ENCODE assay signal across 29 cellular contexts in the genomic region with DNA sequence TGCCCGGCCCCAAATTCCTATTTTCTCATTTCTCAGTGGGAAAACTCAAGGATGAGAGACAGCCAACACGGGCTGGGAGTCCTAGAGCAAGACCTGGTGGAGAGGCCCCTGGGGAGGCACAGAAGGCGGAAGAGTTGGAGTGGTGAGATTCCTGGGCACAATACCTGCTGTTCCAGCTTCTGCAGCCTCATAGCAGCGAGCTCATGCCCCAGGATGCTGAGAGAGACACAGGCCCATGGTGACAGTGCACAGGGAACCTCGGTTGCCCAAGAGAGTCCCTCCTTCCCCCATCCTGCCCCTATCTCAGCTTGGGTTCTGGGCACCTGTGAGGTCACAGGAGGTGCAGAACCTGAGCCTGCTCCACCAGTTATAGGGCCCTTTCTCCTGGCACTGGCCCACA. TPM values are rescaled to one million over a fixed set of nuclear protein-coding genes. Genes with fewer than 3 reads are reported as not detected.
DNase-seq lines count a peak whose midpoint lies in the region; ATAC-seq and TF ChIP-seq lines count a peak whose summit lies in the region.
"Had no signal": no experiment of that assay in that cellular context is flagged by ENCODE, and none has a peak within 500 bp of the region (broad histone marks: within the 10 kb centered on the region; RNA-seq: fewer than 3 reads in every experiment).

No MANE protein-coding gene starts in this region.

- ATAC-seq in lower lobe of right lung: no peak
- ATAC-seq in HG03521 (IDR thresholded peaks at IDR 0.05; ENCODE audit: unreplicated experiment): no peak
- ATAC-seq: activated CD4-positive, alpha-beta T cell treated with anti-CD3 and anti-CD28 coated beads for 36 hours; gastrocnemius medialis; naive thymus-derived CD8-positive, alpha-beta T cell had no signal

- no peak overlapping the region for H3K9ac ChIP-seq in stomach smooth muscle (ENCODE audit: low read length in 2 of 2)
- H3K9ac ChIP-seq: BLaER1, KMS-11 had no signal

- H3K4me3 ChIP-seq in CD4-positive, alpha-beta memory T cell (ENCODE audit: low read length in 2 of 2): no peak overlapping the region
- H3K4me3 ChIP-seq in lower lobe of right lung (no peak overlapping the region), stomach smooth muscle (ENCODE audit: low read length in 2 of 2) (no peak overlapping the region)
- H3K4me3 ChIP-seq: MG63, skin epidermis had no signal

- peaks cover 10% of the 10 kb centered on the region for H3K27me3 ChIP-seq in CD4-positive, alpha-beta memory T cell (ENCODE audit: insufficient read depth, low read length)
- H3K27me3 ChIP-seq in lower lobe of right lung (ENCODE audit: low read depth) (no peaks in the 10 kb centered on the region), stomach smooth muscle (ENCODE audit: control insufficient read depth in 1 of 2, insufficient read depth in 2 of 2, low read length in 2 of 2) (no peaks in the 10 kb centered on the region)
- H3K27me3 ChIP-seq: breast epithelium, gastrocnemius medialis, MG63 had no signal

- no peaks in the 10 kb centered on the region for H3K36me3 ChIP-seq in CD4-positive, alpha-beta memory T cell (ENCODE audit: insufficient read depth, low read length)
- H3K36me3 ChIP-seq in lower lobe of right lung (no peaks in the 10 kb centered on the region), stomach smooth muscle (ENCODE audit: control insufficient read depth in 2 of 2, insufficient read depth in 2 of 2, low read length in 2 of 2) (peaks cover 0 to 3% of the 10 kb centered on the region in 2 donors)
- H3K36me3 ChIP-seq: breast epithelium, gastrocnemius medialis had no signal

- peaks cover 5 to 13% of the 10 kb centered on the region in 2 donors for H3K36me3 Mint-ChIP-seq in CD4-positive, alpha-beta memory T cell
- peaks cover 5% of the 10 kb centered on the region for H3K36me3 Mint-ChIP-seq in IgD-negative memory B cell
- H3K36me3 Mint-ChIP-seq in activated CD4-positive, alpha-beta memory T cell treated with anti-CD3 and anti-CD28 coated beads, Interleukin-2, amount 10 ng/mL, durations not matched to agents 7 days and 5 days (ENCODE audit: low read depth): peaks cover 16% of the 10 kb centered on the region
- H3K36me3 Mint-ChIP-seq: naive thymus-derived CD8-positive, alpha-beta T cell had no signal

- H3K4me3 Mint-ChIP-seq in CD4-positive, alpha-beta memory T cell: no peak overlapping the region
- H3K4me3 Mint-ChIP-seq in IgD-negative memory B cell: peak overlapping the region in 3 of 4 donors; percentile 51 to 60 (median 58)
- H3K4me3 Mint-ChIP-seq in activated CD4-positive, alpha-beta memory T cell treated with anti-CD3 and anti-CD28 coated beads, Interleukin-2, amount 10 ng/mL, durations not matched to agents 7 days and 5 days: no peak overlapping the region
- H3K4me3 Mint-ChIP-seq: activated CD4-positive, alpha-beta T cell treated with anti-CD3 and anti-CD28 coated beads for 36 hours; activated naive CD8-positive, alpha-beta T cell treated with anti-CD3 and anti-CD28 coated beads for 36 hours had no signal

- POLR2A ChIA-PET in CD4-positive, alpha-beta memory T cell (lab: Charles Lee; ENCODE audit: partially characterized antibody): interaction anchor here (1.0 to 1.8 kb wide), 2 partner anchors 22 to 24 kb away, joined by 3 to 9 read pairs; no protein-coding TSS in a partner anchor
- POLR2A ChIA-PET in activated CD4-positive, alpha-beta memory T cell treated with anti-CD3 and anti-CD28 coated beads, Interleukin-2, amount 10 ng/mL, durations not matched to agents 7 days and 5 days (lab: Charles Lee): interaction anchor here (5.2 kb wide), 1 partner anchor 22 kb away, joined by 43 read pairs; a partner anchor contains a TSS

- no peak for TF ChIP-seq CTCF in lower lobe of right lung (IDR thresholded peaks at IDR 0.05)

- no peaks in the 10 kb centered on the region for H3K9me3 Mint-ChIP-seq in CD4-positive, alpha-beta memory T cell
- no peaks in the 10 kb centered on the region for H3K9me3 Mint-ChIP-seq in IgD-negative memory B cell
- H3K9me3 Mint-ChIP-seq in activated CD4-positive, alpha-beta memory T cell treated with anti-CD3 and anti-CD28 coated beads, Interleukin-2, amount 10 ng/mL, durations not matched to agents 7 days and 5 days: no peaks in the 10 kb centered on the region
- H3K9me3 Mint-ChIP-seq: activated naive CD8-positive, alpha-beta T cell treated with anti-CD3 and anti-CD28 coated beads for 36 hours; naive thymus-derived CD8-positive, alpha-beta T cell; T-helper 2 cell treated with Interferon-gamma antibody and Interleukin-4, amounts not matched to agents 5 μg/mL and 100 μg/mL, for 36 hours had no signal

- no peak for DNase-seq in CD4-positive, alpha-beta memory T cell
- no peak for DNase-seq in lower lobe of right lung
- DNase-seq in activated CD4-positive, alpha-beta memory T cell treated with anti-CD3 and anti-CD28 coated beads, Interleukin-2, amount 10 ng/mL, durations not matched to agents 7 days and 5 days: no peak
- no peak for DNase-seq in activated CD8-positive, alpha-beta memory T cell treated with anti-CD3 and anti-CD28 coated beads for 24 hours
- DNase-seq: activated CD4-positive, alpha-beta T cell treated with anti-CD3 and anti-CD28 coated beads for 36 hours; activated naive CD8-positive, alpha-beta T cell treated with anti-CD3 and anti-CD28 coated beads for 36 hours; activated T-cell treated with anti-CD3 and anti-CD28 coated beads for 4 hours; anterior cingulate cortex; gastrocnemius medialis; kidney glomerular epithelial cell; MG63; naive thymus-derived CD8-positive, alpha-beta T cell; NCI-H1417; NCI-H2081 treated with DMSO at 0.1 percent for 48 hours; NCI-H82; occipital lobe; stimulated activated naive CD4-positive, alpha-beta T cell had no signal

- intact Hi-C loops in CD4-positive, alpha-beta memory T cell (cut with micrococcal nuclease): no loop called here
- intact Hi-C loops in lower lobe of right lung (cut with DNase I): no loop called here

- H3K4me1 ChIP-seq in CD4-positive, alpha-beta memory T cell (ENCODE audit: insufficient read depth, low read length): peaks cover 25% of the 10 kb centered on the region
- H3K4me1 ChIP-seq in lower lobe of right lung (peaks cover 31% of the 10 kb centered on the region), stomach smooth muscle (ENCODE audit: control insufficient read depth, insufficient read depth, low read length) (peaks cover 20% of the 10 kb centered on the region)

- H3K4me1 Mint-ChIP-seq in CD4-positive, alpha-beta memory T cell: peaks cover 18 to 46% (median 27%) of the 10 kb centered on the region in 4 donors
- peaks cover 14 to 21% (median 17%) of the 10 kb centered on the region in 3 donors for H3K4me1 Mint-ChIP-seq in IgD-negative memory B cell
- peaks cover 32% of the 10 kb centered on the region for H3K4me1 Mint-ChIP-seq in activated CD4-positive, alpha-beta memory T cell treated with anti-CD3 and anti-CD28 coated beads, Interleukin-2, amount 10 ng/mL, durations not matched to agents 7 days and 5 days

- H3K27me3 Mint-ChIP-seq in CD4-positive, alpha-beta memory T cell: peaks cover 12 to 13% of the 10 kb centered on the region in 2 donors
- peaks cover 18% of the 10 kb centered on the region for H3K27me3 Mint-ChIP-seq in IgD-negative memory B cell
- peaks cover 17% of the 10 kb centered on the region for H3K27me3 Mint-ChIP-seq in activated CD4-positive, alpha-beta memory T cell treated with anti-CD3 and anti-CD28 coated beads, Interleukin-2, amount 10 ng/mL, durations not matched to agents 7 days and 5 days

- H3K27ac ChIP-seq in CD4-positive, alpha-beta memory T cell (ENCODE audit: low read depth, low read length): no peak overlapping the region
- H3K27ac ChIP-seq in lower lobe of right lung (peak overlapping the region; percentile 53), stomach smooth muscle (ENCODE audit: low read length) (peak overlapping the region; percentile 83)
- H3K27ac ChIP-seq: BLaER1, KMS-11 had no signal

- peak overlapping the region in 4 of 7 donors; percentile 18 to 60 (median 44) for H3K27ac Mint-ChIP-seq in CD4-positive, alpha-beta memory T cell
- peak overlapping the region in 1 of 3 donors; percentile 19 for H3K27ac Mint-ChIP-seq in IgD-negative memory B cell
- no peak overlapping the region for H3K27ac Mint-ChIP-seq in activated CD4-positive, alpha-beta memory T cell treated with anti-CD3 and anti-CD28 coated beads, Interleukin-2, amount 10 ng/mL, durations not matched to agents 7 days and 5 days
- H3K27ac Mint-ChIP-seq: activated CD4-positive, alpha-beta T cell treated with anti-CD3 and anti-CD28 coated beads for 36 hours; activated naive CD8-positive, alpha-beta T cell treated with anti-CD3 and anti-CD28 coated beads for 36 hours; T-helper 2 cell treated with Interferon-gamma antibody and Interleukin-4, amounts not matched to agents 5 μg/mL and 100 μg/mL, for 36 hours had no signal

- CTCF ChIA-PET in CD4-positive, alpha-beta memory T cell (lab: Charles Lee; ENCODE audit: partially characterized antibody): no interaction called here
- CTCF ChIA-PET in activated CD4-positive, alpha-beta memory T cell treated with anti-CD3 and anti-CD28 coated beads, Interleukin-2, amount 10 ng/mL, durations not matched to agents 7 days and 5 days (lab: Charles Lee): interaction anchor here (1.3 kb wide), 1 partner anchor 50 kb away, joined by 3 read pairs; no protein-coding TSS in a partner anchor

- H3K9me3 ChIP-seq in CD4-positive, alpha-beta memory T cell (ENCODE audit: control insufficient read depth in 1 of 2, low read length in 2 of 2): no peaks in the 10 kb centered on the region
- H3K9me3 ChIP-seq in lower lobe of right lung (no peaks in the 10 kb centered on the region), stomach smooth muscle (ENCODE audit: control insufficient read depth in 2 of 2, low read length in 2 of 2) (no peaks in the 10 kb centered on the region)
- H3K9me3 ChIP-seq: BLaER1, breast epithelium, gastrocnemius medialis, MG63 had no signal

RNA-seq across cellular contexts. Expression of a gene that starts 1.4 kb away (rescaled TPM):
- total RNA-seq in CD4-positive, alpha-beta memory T cell: not detected
- not detected for polyA plus RNA-seq in CD4-positive, alpha-beta memory T cell
- not detected for polyA plus RNA-seq in IgD-negative memory B cell
- total RNA-seq in lower lobe of right lung: not detected
- under 1 TPM in 1 of 2 experiments, not detected in 1; 0.13 TPM for total RNA-seq in activated CD4-positive, alpha-beta memory T cell treated with anti-CD3 and anti-CD28 coated beads, Interleukin-2, amount 10 ng/mL, durations not matched to agents 7 days and 5 days
- total RNA-seq: endothelial cell of umbilical vein; gastrocnemius medialis; lower leg skin; naive thymus-derived CD8-positive, alpha-beta T cell; NCI-H460; occipital lobe; temporal lobe had no signal

RNA-seq across cellular contexts. Expression of a gene that starts 2.9 kb away (rescaled TPM):
- total RNA-seq in CD4-positive, alpha-beta memory T cell: 100 to 1,000 TPM; 132 to 145 TPM
- polyA plus RNA-seq in CD4-positive, alpha-beta memory T cell: 100 to 1,000 TPM in 1 of 2 donors, 10 to 100 TPM in 1; 65.3 to 126 TPM
- polyA plus RNA-seq in IgD-negative memory B cell: 103 TPM
- total RNA-seq in lower lobe of right lung: 310 TPM
- 100 to 1,000 TPM; 287 to 300 TPM for total RNA-seq in activated CD4-positive, alpha-beta memory T cell treated with anti-CD3 and anti-CD28 coated beads, Interleukin-2, amount 10 ng/mL, durations not matched to agents 7 days and 5 days

RNA-seq across cellular contexts. Expression of a gene that starts 25.0 kb away (rescaled TPM):
- total RNA-seq in CD4-positive, alpha-beta memory T cell: 10 to 100 TPM; 67.0 to 69.8 TPM
- 10 to 100 TPM; 79.6 to 83.3 TPM for polyA plus RNA-seq in CD4-positive, alpha-beta memory T cell
- 558 TPM for polyA plus RNA-seq in IgD-negative memory B cell
- total RNA-seq in lower lobe of right lung: 80.4 TPM
- total RNA-seq in activated CD4-positive, alpha-beta memory T cell treated with anti-CD3 and anti-CD28 coated beads, Interleukin-2, amount 10 ng/mL, durations not matched to agents 7 days and 5 days: 10 to 100 TPM; 77.2 to 81.4 TPM

RNA-seq across cellular contexts. Expression of a gene that starts 28.8 kb away (rescaled TPM):
- 1 to 10 TPM; 2.8 to 6.6 TPM for total RNA-seq in CD4-positive, alpha-beta memory T cell
- polyA plus RNA-seq in CD4-positive, alpha-beta memory T cell: 1 to 10 TPM; 2.3 to 7.5 TPM
- 3.2 TPM for polyA plus RNA-seq in IgD-negative memory B cell
- total RNA-seq in lower lobe of right lung: 21.2 TPM
- 1 to 10 TPM; 4.5 to 5.5 TPM for total RNA-seq in activated CD4-positive, alpha-beta memory T cell treated with anti-CD3 and anti-CD28 coated beads, Interleukin-2, amount 10 ng/mL, durations not matched to agents 7 days and 5 days

RNA-seq across cellular contexts. Expression of a gene that starts 36.3 kb away (rescaled TPM):
- 1 to 10 TPM; 1.2 to 1.6 TPM for total RNA-seq in CD4-positive, alpha-beta memory T cell
- 1 to 10 TPM in 1 of 2 donors, under 1 TPM in 1; 0.60 to 1.2 TPM for polyA plus RNA-seq in CD4-positive, alpha-beta memory T cell
- 0.39 TPM for polyA plus RNA-seq in IgD-negative memory B cell
- total RNA-seq in lower lobe of right lung: 1.9 TPM
- total RNA-seq in activated CD4-positive, alpha-beta memory T cell treated with anti-CD3 and anti-CD28 coated beads, Interleukin-2, amount 10 ng/mL, durations not matched to agents 7 days and 5 days: 1 to 10 TPM; 1.6 to 2.9 TPM
- total RNA-seq: endothelial cell of umbilical vein, gastrocnemius medialis, lower leg skin, NCI-H460, occipital lobe had no signal
- polyA plus RNA-seq: endothelial cell of umbilical vein had no signal

Comparison
In these comparisons a context has a peak if more than half of its experiments do, and no peak if none do; other contexts are left out.
1. H3K4me3 Mint-ChIP-seq: peak in IgD-negative memory B cell (3 of 4); none in CD4-positive, alpha-beta memory T cell (0 of 8) and activated CD4-positive, alpha-beta memory T cell treated with anti-CD3 and anti-CD28 coated beads, Interleukin-2, amount 10 ng/mL, durations not matched to agents 7 days and 5 days (single experiment).